In genomic region chr4:22408474-22408873, GRCh38 we compare ENCODE assay signal across 25 cellular contexts.
"Had no signal": no experiment of that assay in that cellular context is flagged by ENCODE, and none has a peak within 500 bp of the region (broad histone marks: within the 10 kb centered on the region; RNA-seq: fewer than 3 reads in every experiment).

No MANE protein-coding gene starts in this region.

- H3K36me3 ChIP-seq: colonic mucosa, gastrocnemius medialis, left lung, lower lobe of right lung had no signal

- H3K4me3 Mint-ChIP-seq: dendritic cell treated with granulocyte-macrophage colony-stimulating factor and Interleukin-4, amounts not matched to agents 40 ng/mL and 50 ng/mL, for 4 days; effector memory CD8-positive, alpha-beta T cell; endodermal cell; mesothelial cell of epicardium; naive B cell had no signal

- H3K27me3 Mint-ChIP-seq: dendritic cell treated with granulocyte-macrophage colony-stimulating factor and Interleukin-4, amounts not matched to agents 40 ng/mL and 50 ng/mL, for 4 days; effector memory CD8-positive, alpha-beta T cell; naive B cell had no signal

- H3K27ac ChIP-seq: colonic mucosa, epithelial cell of prostate, esophagus squamous epithelium, gastrocnemius medialis, heart right ventricle, left lung, lower lobe of right lung had no signal

- H3K36me3 Mint-ChIP-seq: naive B cell had no signal

- H3K4me1 ChIP-seq: colonic mucosa, esophagus squamous epithelium, gastrocnemius medialis, left lung, lower lobe of right lung had no signal

- DNase-seq: colonic mucosa; cortex of kidney; effector CD8-positive, alpha-beta T cell; effector memory CD8-positive, alpha-beta T cell; endodermal cell; erythroblast; esophagus squamous epithelium; foreskin fibroblast; foreskin melanocyte; gastrocnemius medialis; glutamatergic neuron; head of caudate nucleus; heart right ventricle; hippocampal formation; left cardiac atrium; left lung; left ventricle myocardium superior; lower lobe of right lung; mesenchymal stem cell; mucosa of descending colon; naive B cell had no signal

- H3K4me1 Mint-ChIP-seq: endodermal cell, naive B cell had no signal

- H3K9me3 ChIP-seq: colonic mucosa, esophagus squamous epithelium, gastrocnemius medialis, heart right ventricle, left lung, lower lobe of right lung, mucosa of descending colon had no signal

- H3K9me3 Mint-ChIP-seq: dendritic cell treated with granulocyte-macrophage colony-stimulating factor and Interleukin-4, amounts not matched to agents 40 ng/mL and 50 ng/mL, for 4 days; endodermal cell; mesothelial cell of epicardium; naive B cell had no signal

- H3K27ac Mint-ChIP-seq: dendritic cell treated with granulocyte-macrophage colony-stimulating factor and Interleukin-4, amounts not matched to agents 40 ng/mL and 50 ng/mL, for 4 days; effector memory CD8-positive, alpha-beta T cell; endodermal cell; mesothelial cell of epicardium had no signal

- ATAC-seq: effector memory CD8-positive, alpha-beta T cell; esophagus mucosa; gastrocnemius medialis; heart right ventricle; left cardiac atrium; left lung; left ventricle myocardium superior; lower lobe of right lung; mucosa of descending colon had no signal

- H3K27me3 ChIP-seq: colonic mucosa, esophagus squamous epithelium, gastrocnemius medialis, heart right ventricle, left lung had no signal

- H3K4me3 ChIP-seq: colonic mucosa, esophagus squamous epithelium, gastrocnemius medialis, heart right ventricle, left lung, lower lobe of right lung, mucosa of descending colon had no signal
